ENCODE assay signal across 16 cellular contexts in genomic region chr22:43829448-43829821, GRCh38. TPM values are rescaled to one million over a fixed set of nuclear protein-coding genes. Genes with fewer than 3 reads are reported as not detected.
A peak's percentile ranks its signal among the peaks of the same experiment; 100 is the strongest.
DNase-seq lines count a peak whose midpoint lies in the region; ATAC-seq and TF ChIP-seq lines count a peak whose summit lies in the region.
"Had no signal": no experiment of that assay in that cellular context is flagged by ENCODE, and none has a peak within 500 bp of the region (broad histone marks: within the 10 kb centered on the region; RNA-seq: fewer than 3 reads in every experiment).

No MANE protein-coding gene starts in this region.

- peaks cover 0 to 2% of the 10 kb centered on the region in 2 experiments for H3K36me3 ChIP-seq in mesenchymal stem cell (ENCODE audit: control insufficient read depth in 1 of 2, insufficient read depth in 2 of 2, low read depth in 1 of 2, low read length in 2 of 2)
- H3K36me3 ChIP-seq: SJSA1, spleen, thoracic aorta had no signal

- no peaks in the 10 kb centered on the region for H3K79me1 ChIP-seq in mesenchymal stem cell (replicated peaks; ENCODE audit: low read length, poor library complexity, severe bottlenecking)

- H2BK12ac ChIP-seq in mesenchymal stem cell (ENCODE audit: low read length in 2 of 2): no peak overlapping the region

- no peaks in the 10 kb centered on the region for H3K9me3 ChIP-seq in mesenchymal stem cell (ENCODE audit: control insufficient read depth, low read length)
- H3K9me3 ChIP-seq: A549, SJSA1, spleen, thoracic aorta had no signal

- peak overlapping the region; percentile 72 for H3K9ac ChIP-seq in mesenchymal stem cell (ENCODE audit: low read length)

- 63% methylated on average over 7 of the region's 8 CpGs for WGBS in mesenchymal stem cell

- DNase-seq in Right ventricle myocardium superior (peak; percentile 66), Right ventricle myocardium inferior (ENCODE audit: missing footprints) (no peak), dorsolateral prefrontal cortex (peak in 5 of 10 donors; percentile 20 to 52 (median 31)), mesenchymal stem cell (no peak), SIG-M5 (lab: John Stamatoyannopoulos, UW) (no peak)
- no peak for DNase-seq in activated CD4-positive, alpha-beta T cell treated with anti-CD3 and anti-CD28 coated beads, Interleukin-2, amount 50 U/mL, for 4 hours
- DNase-seq: NCI-H146 had no signal

- peaks cover 30% of the 10 kb centered on the region for H3K4me1 ChIP-seq in mesenchymal stem cell (ENCODE audit: control insufficient read depth, insufficient read depth, low read depth, low read length)
- H3K4me1 ChIP-seq: SJSA1, spleen had no signal

- peak overlapping the region in 53 of 59 donors; percentile 1 to 92 (median 66) for H3K27ac ChIP-seq in dorsolateral prefrontal cortex
- no peak overlapping the region for H3K27ac ChIP-seq in mesenchymal stem cell (ENCODE audit: low read length, poor library complexity, severe bottlenecking)
- H3K27ac ChIP-seq: A549, SJSA1, spleen, thoracic aorta, WERI-Rb-1 had no signal

- no peaks in the 10 kb centered on the region for H3K36me3 Mint-ChIP-seq in stimulated activated memory B cell treated with anti-CD40 and anti-IgM and Interleukin-4, amounts not matched to agents 10 μg/mL and 1 μg/mL and 100 μg/mL, for 72 hours

- no peak overlapping the region for H2AFZ ChIP-seq in mesenchymal stem cell (ENCODE audit: low read depth, low read length)

- H3K4ac ChIP-seq in mesenchymal stem cell (ENCODE audit: low read depth in 1 of 2, low read length in 2 of 2): no peak overlapping the region

- no peaks in the 10 kb centered on the region for H3K4me1 Mint-ChIP-seq in stimulated activated memory B cell treated with anti-CD40 and anti-IgM and Interleukin-4, amounts not matched to agents 10 μg/mL and 1 μg/mL and 100 μg/mL, for 72 hours

- H3K4me2 ChIP-seq in mesenchymal stem cell (ENCODE audit: low read length, poor library complexity, severe bottlenecking): no peak overlapping the region
- H3K4me2 ChIP-seq: A549 had no signal

- no peak overlapping the region for H3K14ac ChIP-seq in mesenchymal stem cell (ENCODE audit: low read length in 2 of 2)

- H3K4me3 ChIP-seq in dorsolateral prefrontal cortex (no peak overlapping the region), mesenchymal stem cell (ENCODE audit: insufficient read depth in 1 of 2, low read depth in 1 of 2, low read length in 2 of 2) (peak overlapping the region in 1 of 2 experiments; percentile 55)
- H3K4me3 ChIP-seq: A549, SJSA1, spleen, thoracic aorta had no signal

- no peak overlapping the region for H2AK5ac ChIP-seq in mesenchymal stem cell (ENCODE audit: low read length, severe bottlenecking)

- H3K27me3 Mint-ChIP-seq in stimulated activated memory B cell treated with anti-CD40 and anti-IgM and Interleukin-4, amounts not matched to agents 10 μg/mL and 1 μg/mL and 100 μg/mL, for 72 hours: peaks cover 31% of the 10 kb centered on the region

- H3K9me3 Mint-ChIP-seq in stimulated activated memory B cell treated with anti-CD40 and anti-IgM and Interleukin-4, amounts not matched to agents 10 μg/mL and 1 μg/mL and 100 μg/mL, for 72 hours: no peaks in the 10 kb centered on the region

- H3K27me3 ChIP-seq in dorsolateral prefrontal cortex (peaks cover 0 to 9% (median 0%) of the 10 kb centered on the region in 45 donors), mesenchymal stem cell (ENCODE audit: control insufficient read depth in 1 of 2, insufficient read depth in 1 of 2, low read length in 2 of 2) (peaks cover 5 to 10% of the 10 kb centered on the region in 2 experiments)

- intact Hi-C loops in Right ventricle myocardium superior (cut with DNase I) (loop anchor here (10.0 kb wide), 1 partner anchor 445 kb away; no protein-coding TSS in a partner anchor), Right ventricle myocardium inferior (cut with DNase I) (no loop called here), dorsolateral prefrontal cortex (cut with DNase I) (loop anchor here (5.0 to 10.0 kb wide), 2 partner anchors 415 to 552 kb away; partner anchors contain the start of gene MPPED1 (in 1 of the 2))

- H3K27ac Mint-ChIP-seq in stimulated activated memory B cell treated with anti-CD40 and anti-IgM and Interleukin-4, amounts not matched to agents 10 μg/mL and 1 μg/mL and 100 μg/mL, for 72 hours: no peak overlapping the region

- TF ChIP-seq CTCF in dorsolateral prefrontal cortex (IDR thresholded peaks at IDR 0.05 in 54 of 56, conservative IDR thresholded peaks at IDR 0.05 in 2 of 56; ENCODE audit: low read depth in 1 of 56, partially characterized antibody in 56 of 56): no peak

- H3K18ac ChIP-seq in mesenchymal stem cell (ENCODE audit: low read depth in 1 of 2, low read length in 2 of 2): no peak overlapping the region

- H4K91ac ChIP-seq in mesenchymal stem cell (ENCODE audit: low read length): no peak overlapping the region

- no peak overlapping the region for H3K23ac ChIP-seq in mesenchymal stem cell (ENCODE audit: low read length in 2 of 2)

- no peak overlapping the region for H2BK5ac ChIP-seq in mesenchymal stem cell (ENCODE audit: low read depth, low read length, poor library complexity, severe bottlenecking)

- ATAC-seq in Right ventricle myocardium superior (ENCODE audit: poor library complexity) (no peak), Right ventricle myocardium inferior (no peak), HG02678 (IDR thresholded peaks at IDR 0.05; ENCODE audit: unreplicated experiment) (no peak)
- ATAC-seq in stimulated activated memory B cell treated with anti-CD40 and anti-IgM and Interleukin-4, amounts not matched to agents 10 μg/mL and 1 μg/mL and 100 μg/mL, for 72 hours: no peak
- ATAC-seq: A549 had no signal

- H2BK120ac ChIP-seq in mesenchymal stem cell (ENCODE audit: low read depth, low read length): no peak overlapping the region

- H4K8ac ChIP-seq in mesenchymal stem cell (ENCODE audit: low read length): no peak overlapping the region

- H2BK15ac ChIP-seq in mesenchymal stem cell (ENCODE audit: low read depth, poor library complexity, severe bottlenecking): no peak overlapping the region

- no peak overlapping the region for H3K4me3 Mint-ChIP-seq in stimulated activated memory B cell treated with anti-CD40 and anti-IgM and Interleukin-4, amounts not matched to agents 10 μg/mL and 1 μg/mL and 100 μg/mL, for 72 hours

RNA-seq across cellular contexts. Expression of gene EFCAB6, which starts 17.3 kb away (rescaled TPM):
- 1.7 TPM for total RNA-seq in Right ventricle myocardium superior
- 1.2 TPM for total RNA-seq in Right ventricle myocardium inferior
- total RNA-seq in dorsolateral prefrontal cortex: 10 to 100 TPM in 111 of 120 experiments, 1 to 10 TPM in 9; 6.6 to 23.9 (median 13.5) TPM
- 0.51 TPM for polyA plus RNA-seq in mesenchymal stem cell (2013, experiment 1 of 2)
- 0.29 TPM for polyA plus RNA-seq in mesenchymal stem cell (2013, experiment 2 of 2)

RNA-seq across cellular contexts. Expression of gene SULT4A1, which starts 32.9 kb away (rescaled TPM):
- total RNA-seq in Right ventricle myocardium superior (0.51 TPM), Right ventricle myocardium inferior (0.14 TPM), dorsolateral prefrontal cortex (100 to 1,000 TPM in 109 of 120 experiments, 10 to 100 TPM in 11; 42.4 to 278 (median 186) TPM)
- polyA plus RNA-seq in mesenchymal stem cell (2013, experiment 1 of 2): 0.04 TPM
- 0.04 TPM for polyA plus RNA-seq in mesenchymal stem cell (2013, experiment 2 of 2)
- total RNA-seq: dermis microvascular lymphatic vessel endothelial cell, left lobe of liver, SJSA1, thoracic aorta had no signal
- polyA plus RNA-seq: A549 had no signal

Comparison
In these comparisons a context has a peak if more than half of its experiments do, and no peak if none do; other contexts are left out.
1. RNA of gene SULT4A1, which starts 32.9 kb away (total RNA-seq): 42.4 to 278 TPM in dorsolateral prefrontal cortex; 0.51 TPM in Right ventricle myocardium superior (single experiment) and 0.14 TPM in Right ventricle myocardium inferior (single experiment); every median in the first group is over 10 times any median in the second.